22 cellular contexts compared by ENCODE assay signal in genomic region chr5:180382926-180383325, GRCh38. TPM values are rescaled to one million over a fixed set of nuclear protein-coding genes. Genes with fewer than 3 reads are reported as not detected.
"Had no signal": no experiment of that assay in that cellular context is flagged by ENCODE, and none has a peak within 500 bp of the region (broad histone marks: within the 10 kb centered on the region; RNA-seq: fewer than 3 reads in every experiment).

No MANE protein-coding gene starts in this region.

- H3K9me3 ChIP-seq: SK-N-SH had no signal

- H3K27ac Mint-ChIP-seq: IgD-negative memory B cell had no signal

- H3K4me1 Mint-ChIP-seq: IgD-negative memory B cell had no signal

- H3K36me3 Mint-ChIP-seq: IgD-negative memory B cell had no signal

- H3K27ac ChIP-seq: KMS-11 had no signal

- DNase-seq: Kasumi-1, MM.1S, NCI-H1092 treated with DMSO at 0.1 percent for 48 hours, NCI-H1436, NCI-H187, NCI-H2029, NCI-H2081 treated with DMSO at 0.1 percent for 48 hours, NCI-H2171, NCI-H226, NCI-H446, NCI-H510A, NCI-H524 treated with DMSO at 0.1 percent for 48 hours, NCI-H69, NCI-H774, PC-3, SHP77, SK-N-SH, SW 1271 had no signal

- H3K4me2 ChIP-seq: KMS-11, SK-N-SH had no signal

- H3K4me3 Mint-ChIP-seq: IgD-negative memory B cell had no signal

- H3K4me3 ChIP-seq: K562 had no signal

- FAIRE-seq: K562 had no signal

- H3K9ac ChIP-seq: KMS-11, SK-N-SH had no signal

RNA-seq across cellular contexts. Expression of gene GFPT2, which starts 29.8 kb away (rescaled TPM):
- total RNA-seq: OCI-LY7 had no signal
